ENCODE assay signal across 29 cellular contexts in genomic region chr5:15524712-15525111, GRCh38. TPM values are rescaled to one million over a fixed set of nuclear protein-coding genes. Genes with fewer than 3 reads are reported as not detected.
"Had no signal": no experiment of that assay in that cellular context is flagged by ENCODE, and none has a peak within 500 bp of the region (broad histone marks: within the 10 kb centered on the region; RNA-seq: fewer than 3 reads in every experiment).

No MANE protein-coding gene starts in this region.

- H2AFZ ChIP-seq: neural progenitor cell, parathyroid adenoma had no signal

- H3K79me2 ChIP-seq: parathyroid adenoma had no signal

- H3K9me3 ChIP-seq: left ventricle myocardium inferior, mucosa of descending colon, neutrophil, right atrium auricular region, right lobe of liver, stomach, suprapubic skin, thoracic aorta, tibial artery, upper lobe of right lung had no signal

- DNase-seq: hypothalamus; immature natural killer cell; left ventricle myocardium inferior; midbrain; mucosa of descending colon; natural killer cell; nephron progenitor cell; occipital lobe; right lobe of liver; stimulated activated CD4-positive, alpha-beta T cell treated with anti-CD3 and anti-CD28 coated beads, Interleukin-12 subunit alpha, Interleukin-12 subunit beta, amount 100 ng/mL, for 4 hours; stimulated activated CD4-positive, alpha-beta T cell treated with anti-CD3 and anti-CD28 coated beads, Interleukin-15, amount 100 ng/mL, for 24 hours; stimulated activated CD4-positive, alpha-beta T cell treated with anti-CD3 and anti-CD28 coated beads, Interleukin-2, amount 100 ng/mL, for 24 hours; stimulated activated CD4-positive, alpha-beta T cell treated with anti-CD3 and anti-CD28 coated beads, Interleukin-4, amount 100 ng/mL, for 1 hour; stimulated activated naive B cell treated with anti-CD40 and anti-IgM and Interleukin-4, amounts not matched to agents 10 μg/mL and 1 μg/mL and 100 μg/mL, for 72 hours; stimulated activated naive CD8-positive, alpha-beta T cell treated with anti-CD3 and anti-CD28 coated beads, Interleukin-15, Interleukin-2, amounts not matched to agents 100 U/mL and 50 U/mL, for 24 hours; stomach; tibial artery; trophoblast cell; upper lobe of right lung had no signal

- H3K36me3 ChIP-seq: neural progenitor cell, neutrophil, right atrium auricular region, right lobe of liver, stomach, suprapubic skin, thoracic aorta, tibial artery, upper lobe of right lung had no signal

- H3K4me1 ChIP-seq: parathyroid adenoma, right lobe of liver, suprapubic skin had no signal

- H3K27ac ChIP-seq: left ventricle myocardium inferior, neural progenitor cell, neutrophil, parathyroid adenoma, right atrium auricular region, right lobe of liver, skin epidermis, stomach, suprapubic skin, thoracic aorta, tibial artery, upper lobe of right lung had no signal

- H3K4me2 ChIP-seq: neural progenitor cell had no signal

- H3K27me3 ChIP-seq: neural progenitor cell, neutrophil, right atrium auricular region, right lobe of liver, stomach, suprapubic skin, tibial artery, upper lobe of right lung had no signal

- ATAC-seq: mucosa of descending colon; natural killer cell; right lobe of liver; stimulated activated naive B cell treated with anti-CD40 and anti-IgM and Interleukin-4, amounts not matched to agents 10 μg/mL and 1 μg/mL and 100 μg/mL, for 72 hours; stimulated activated naive CD8-positive, alpha-beta T cell treated with anti-CD3 and anti-CD28 coated beads, Interleukin-15, Interleukin-2, amounts not matched to agents 100 U/mL and 50 U/mL, for 24 hours; upper lobe of right lung had no signal

- H3K4me3 ChIP-seq: left ventricle myocardium inferior, lung, mucosa of descending colon, neural progenitor cell, right atrium auricular region, right lobe of liver, skin epidermis, stomach, suprapubic skin, thoracic aorta, tibial artery, upper lobe of right lung had no signal

- FAIRE-seq: islet of Langerhans, urothelium cell line had no signal

RNA-seq across cellular contexts. Expression of gene FBXL7, which starts 24.7 kb away (rescaled TPM):
- total RNA-seq: natural killer cell had no signal
- polyA plus RNA-seq: immature natural killer cell had no signal
